In genomic region chr17:45639297-45639849, GRCh38 we compare ENCODE assay signal across 1 cellular context.
TF ChIP-seq lines count a peak whose summit lies in the region.

No MANE protein-coding gene starts in this region.

TF ChIP-seq in K562, 482 proteins besides CTCF, POLR2A, EP300 and RAD21:
- no peak for TF ChIP-seq NR0B1 (IDR thresholded peaks at IDR 0.05; ENCODE audit: partially characterized antibody)
- TF ChIP-seq ETV1 (tag; conservative IDR thresholded peaks at IDR 0.05; ENCODE audit: low read depth): no peak
- no peak for TF ChIP-seq BCLAF1 (IDR thresholded peaks at IDR 0.05; ENCODE audit: borderline replicate concordance in 1 of 2, control insufficient read depth in 1 of 2, low read depth in 2 of 2, low read length in 1 of 2)
- TF ChIP-seq RBM25 (IDR thresholded peaks at IDR 0.05; ENCODE audit: low read depth, low read length, severe bottlenecking): peak; percentile 78
